ENCODE assay signal across 23 cellular contexts in the genomic region with DNA sequence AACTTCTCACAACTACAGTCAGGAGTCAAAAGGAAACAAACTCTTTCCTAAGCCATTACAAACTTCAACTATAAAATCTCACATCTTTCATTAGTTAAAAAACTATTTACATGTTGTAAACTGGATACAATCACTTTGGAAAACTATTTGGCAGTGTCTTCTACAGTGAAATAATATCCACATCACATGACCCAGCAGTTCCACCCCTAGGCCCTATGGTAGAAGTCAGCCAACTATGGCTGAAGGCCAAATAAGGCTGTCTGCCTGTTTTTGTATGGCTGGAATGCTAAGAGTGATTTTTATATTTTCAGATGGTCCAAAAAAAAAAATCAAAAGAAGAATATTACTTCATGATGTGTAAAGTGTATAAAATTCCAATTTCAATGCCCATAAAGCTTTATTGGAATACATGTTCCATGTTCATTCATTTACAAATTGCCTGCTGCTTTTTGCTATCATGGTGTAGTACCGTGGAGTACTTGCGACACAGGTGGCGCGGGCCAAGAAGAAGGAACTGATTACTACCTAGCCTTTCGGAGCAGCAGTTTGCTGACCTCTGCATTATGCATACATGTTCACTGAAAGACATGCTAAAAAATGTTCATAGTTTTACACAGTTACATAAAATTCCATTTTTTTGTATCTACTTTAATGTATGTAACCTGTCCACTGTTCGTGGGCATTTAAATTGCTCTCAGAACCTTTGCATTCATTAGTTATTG.
DNase-seq lines count a peak whose midpoint lies in the region; TF ChIP-seq lines count a peak whose summit lies in the region.
"Had no signal": no experiment of that assay in that cellular context is flagged by ENCODE, and none has a peak within 500 bp of the region (broad histone marks: within the 10 kb centered on the region; RNA-seq: fewer than 3 reads in every experiment).

No MANE protein-coding gene starts in this region.

- 92% methylated on average over 6 of the region's 6 CpGs for WGBS in esophagus muscularis mucosa

- peaks cover 0 to 2% (median 0%) of the 10 kb centered on the region in 6 donors for H3K9me3 Mint-ChIP-seq in immature natural killer cell

- TF ChIP-seq EP300 in esophagus muscularis mucosa (IDR thresholded peaks at IDR 0.05) = no peak

- no peak for TF ChIP-seq CTCF in esophagus muscularis mucosa (IDR thresholded peaks at IDR 0.05)
- no peak for TF ChIP-seq CTCF in A673 (conservative IDR thresholded peaks at IDR 0.05; ENCODE audit: low read depth, low read length)
- TF ChIP-seq CTCF in colonic mucosa (IDR thresholded peaks at IDR 0.05) = no peak

- H3K36me3 ChIP-seq in esophagus muscularis mucosa (no peaks in the 10 kb centered on the region), A673 (ENCODE audit: insufficient read depth, low read length, poor library complexity, severe bottlenecking) (no peaks in the 10 kb centered on the region), colonic mucosa (no peaks in the 10 kb centered on the region)

- peaks cover 5 to 10% of the 10 kb centered on the region in 2 donors for H3K4me1 Mint-ChIP-seq in immature natural killer cell

- no peaks in the 10 kb centered on the region for H3K27me3 Mint-ChIP-seq in immature natural killer cell (ENCODE audit: low read depth in 3 of 3)
- H3K27me3 Mint-ChIP-seq: activated naive CD8-positive, alpha-beta T cell treated with anti-CD3 and anti-CD28 coated beads, Interleukin-2, amount 50 U/mL, for 24 hours; activated T-helper 17 cell treated with anti-CD3 and anti-CD28 coated beads, Interleukin-2, amount 50 U/mL, for 72 hours; CD4-positive, alpha-beta T cell; stimulated activated naive CD8-positive, alpha-beta T cell treated with anti-CD3 and anti-CD28 coated beads, Interleukin-15, Interleukin-2, amounts not matched to agents 100 ng/mL and 50 ng/mL, for 24 hours had no signal

- CTCF ChIA-PET in A673 (lab: Charles Lee) = no interaction called here

- H3K4me3 Mint-ChIP-seq in immature natural killer cell = no peak overlapping the region
- H3K4me3 Mint-ChIP-seq: activated naive CD8-positive, alpha-beta T cell treated with anti-CD3 and anti-CD28 coated beads, Interleukin-2, amount 50 U/mL, for 24 hours; activated T-helper 17 cell treated with anti-CD3 and anti-CD28 coated beads, Interleukin-2, amount 50 U/mL, for 72 hours; CD4-positive, alpha-beta T cell; natural killer cell; stimulated activated naive CD8-positive, alpha-beta T cell treated with anti-CD3 and anti-CD28 coated beads, Interleukin-15, Interleukin-2, amounts not matched to agents 100 ng/mL and 50 ng/mL, for 24 hours had no signal

- no peak overlapping the region for H3K27ac ChIP-seq in esophagus muscularis mucosa (replicated peaks in 1 of 4)
- H3K27ac ChIP-seq in A673 (ENCODE audit: low read depth, low read length, poor library complexity, severe bottlenecking) = no peak overlapping the region
- no peak overlapping the region for H3K27ac ChIP-seq in colonic mucosa
- H3K27ac ChIP-seq: 22Rv1, parathyroid adenoma had no signal

- H3K27me3 ChIP-seq in esophagus muscularis mucosa = no peaks in the 10 kb centered on the region
- no peaks in the 10 kb centered on the region for H3K27me3 ChIP-seq in A673 (replicated peaks; ENCODE audit: insufficient read depth, low read depth, low read length, poor library complexity)
- no peaks in the 10 kb centered on the region for H3K27me3 ChIP-seq in colonic mucosa

- BruUV-seq in A673 (replicated peaks; lab: Mats Ljungman, UMichigan) = no TSS peak

- DNase-seq in DMS 273 (lab: John Stamatoyannopoulos, UW; ENCODE audit: unreplicated experiment) (peak; percentile 9), DMS 273 treated with DMSO at 0.1 percent for 48 hours (lab: John Stamatoyannopoulos, UW) (no peak), GM04503 (ENCODE audit: low read depth) (peak; percentile 40), esophagus muscularis mucosa (ENCODE audit: extremely low spot score) (peak; percentile 24), myocyte (ENCODE audit: low read depth) (peak; percentile 33), immature natural killer cell (no peak), A673 (ENCODE audit: low spot score) (no peak), colonic mucosa (no peak)
- DNase-seq: activated CD4-positive, alpha-beta T cell treated with anti-CD3 and anti-CD28 coated beads for 4 hours; activated naive CD8-positive, alpha-beta T cell treated with anti-CD3 and anti-CD28 coated beads, Interleukin-2, amount 50 U/mL, for 24 hours; CD4-positive, alpha-beta T cell; HCEC 1CT; islet precursor cell; mesendoderm; natural killer cell; NCI-H1694; NCI-H345; stimulated activated CD4-positive, alpha-beta T cell treated with anti-CD3 and anti-CD28 coated beads, Interleukin-2, amount 100 ng/mL, for 24 hours; trophoblast cell had no signal

- intact Hi-C loops in esophagus muscularis mucosa (cut with DNase I) (no loop called here), A673 (cut with micrococcal nuclease; ENCODE audit: unreplicated experiment) (no loop called here), colonic mucosa (cut with DNase I) (no loop called here)

- POLR2A ChIA-PET in A673 (lab: Charles Lee; ENCODE audit: low non-redundant PET) = no interaction called here

- no peak overlapping the region for H3K4me3 ChIP-seq in esophagus muscularis mucosa
- no peak overlapping the region for H3K4me3 ChIP-seq in A673 (ENCODE audit: low read depth, low read length, poor library complexity, severe bottlenecking)
- no peak overlapping the region for H3K4me3 ChIP-seq in colonic mucosa

- H3K4me1 ChIP-seq in esophagus muscularis mucosa (peaks cover 0 to 22% (median 17%) of the 10 kb centered on the region in 4 donors), A673 (ENCODE audit: insufficient read depth, low read length, poor library complexity, severe bottlenecking) (no peaks in the 10 kb centered on the region), colonic mucosa (no peaks in the 10 kb centered on the region)

- no peak overlapping the region for H3K9ac ChIP-seq in colonic mucosa (ENCODE audit: low read depth in 2 of 2, low read length in 2 of 2)
- H3K9ac ChIP-seq: parathyroid adenoma had no signal

- peaks cover under 1 to 13% (median 8%) of the 10 kb centered on the region in 3 donors for H3K36me3 Mint-ChIP-seq in immature natural killer cell
- H3K36me3 Mint-ChIP-seq: natural killer cell had no signal

- H3K27ac Mint-ChIP-seq in immature natural killer cell = no peak overlapping the region
- H3K27ac Mint-ChIP-seq: activated naive CD8-positive, alpha-beta T cell treated with anti-CD3 and anti-CD28 coated beads, Interleukin-2, amount 50 U/mL, for 24 hours; activated T-helper 17 cell treated with anti-CD3 and anti-CD28 coated beads, Interleukin-2, amount 50 U/mL, for 72 hours; CD4-positive, alpha-beta T cell; natural killer cell; stimulated activated naive CD8-positive, alpha-beta T cell treated with anti-CD3 and anti-CD28 coated beads, Interleukin-15, Interleukin-2, amounts not matched to agents 100 ng/mL and 50 ng/mL, for 24 hours had no signal

- H3K9me3 ChIP-seq in esophagus muscularis mucosa (no peaks in the 10 kb centered on the region), A673 (ENCODE audit: low read depth, low read length, poor library complexity, severe bottlenecking) (no peaks in the 10 kb centered on the region), colonic mucosa (no peaks in the 10 kb centered on the region)

- TF ChIP-seq POLR2A in esophagus muscularis mucosa (IDR thresholded peaks at IDR 0.05; ENCODE audit: low read depth) = no peak

Comparison
In these comparisons a context has a peak if more than half of its experiments do, and no peak if none do; other contexts are left out.
1. DNase-seq: peak in DMS 273 (single experiment), GM04503 (single experiment), esophagus muscularis mucosa (single experiment) and myocyte (single experiment); none in DMS 273 treated with DMSO at 0.1 percent for 48 hours (single experiment), immature natural killer cell (0 of 3), A673 (single experiment) and colonic mucosa (single experiment).